In genomic region chr4:112231779-112232713, GRCh38 we compare ENCODE assay signal across 8 cellular contexts. TPM values are rescaled to one million over a fixed set of nuclear protein-coding genes. Genes with fewer than 3 reads are reported as not detected.
DNase-seq lines count a peak whose midpoint lies in the region; FAIRE-seq and TF ChIP-seq lines count a peak whose summit lies in the region.

AP1AR (plus strand) TSS chr4:112231787; CDS start chr4:112232092, 305 bp downstream.

- no peak for FAIRE-seq in D721Med (lab: Jason Lieb, UNC)

- TF ChIP-seq CTCF in D721Med (IDR thresholded peaks at IDR 0.05; ENCODE audit: insufficient read depth, missing control alignments) (no peak), GM20000 (IDR thresholded peaks at IDR 0.05; ENCODE audit: extremely low read depth, missing control alignments) (no peak), OCI-LY7 (conservative IDR thresholded peaks at IDR 0.05; ENCODE audit: low read length) (peak; percentile 74), epithelial cell of esophagus (IDR thresholded peaks at IDR 0.05; ENCODE audit: insufficient read depth, low read depth, low read length, missing control alignments) (peak; percentile 7)

- H3K4me3 ChIP-seq in OCI-LY7 (ENCODE audit: low read depth, low read length, poor library complexity, severe bottlenecking) (peak within 1 kb of the TSS; percentile 87), epithelial cell of esophagus (ENCODE audit: low read length) (peak within 1 kb of the TSS; percentile 91)

- peaks cover 36% of the 10 kb centered on the region for H3K4me1 ChIP-seq in OCI-LY7 (ENCODE audit: insufficient read depth, low read length, poor library complexity, severe bottlenecking)

- H3K36me3 ChIP-seq in OCI-LY7 (ENCODE audit: insufficient read depth, low read length): no peaks in the 10 kb centered on the region

- peak; percentile 62 for DNase-seq in D721Med (ENCODE audit: insufficient read length, low spot score)
- DNase-seq in GM20000 (ENCODE audit: low spot score): peak; percentile 92
- peak; percentile 81 for DNase-seq in HT-29 (ENCODE audit: low spot score)
- peak; percentile 92 for DNase-seq in OCI-LY7 (ENCODE audit: low spot score)
- DNase-seq in activated T-cell treated with anti-CD3 and anti-CD28 coated beads for 24 hours (ENCODE audit: low read depth): peak; percentile 63
- peak; percentile 73 for DNase-seq in epithelial cell of esophagus (ENCODE audit: low read depth)
- peak; percentile 72 for DNase-seq in mucosa of gallbladder (ENCODE audit: low spot score)
- DNase-seq in stimulated activated CD8-positive, alpha-beta memory T cell treated with anti-CD3 and anti-CD28 coated beads, Interleukin-4, amount 100 ng/mL, for 4 hours (ENCODE audit: low read depth in 2 of 2, low spot score in 1 of 2): peak; percentile 42 to 60

- H2AFZ ChIP-seq in OCI-LY7 (ENCODE audit: low read length): peak within 1 kb of the TSS; percentile 71

- CTCF ChIA-PET in OCI-LY7 (lab: Charles Lee; ENCODE audit: unreplicated experiment): interaction anchor here (0.8 to 1.0 kb wide), 2 partner anchors 132 to 139 kb away, joined by 3 read pairs; no protein-coding TSS in a partner anchor

- POLR2A ChIA-PET in OCI-LY7 (lab: Charles Lee): interaction anchor here (0.6 to 3.1 kb wide), 15 partner anchors 10 to 130 kb away, joined by 3 to 14 read pairs (median 3); no protein-coding TSS in a partner anchor

- no TSS peak for BruUV-seq in OCI-LY7 (replicated peaks; lab: Mats Ljungman, UMichigan)

- H3K4me2 ChIP-seq in OCI-LY7 (ENCODE audit: low read length): peak within 1 kb of the TSS; percentile 91

- intact Hi-C loops in OCI-LY7 (cut with micrococcal nuclease; ENCODE audit: unreplicated experiment): loop anchor here (1.0 to 2.0 kb wide), 7 partner anchors 53 to 405 kb away; partner anchors contain the start of genes FAM241A, LARP7, TIFA and ZGRF1

- peaks cover 6% of the 10 kb centered on the region; the same call in 1 of the 2 replicates for H4K20me1 ChIP-seq in OCI-LY7 (ENCODE audit: insufficient read depth, low read length)

- peaks cover 41% of the 10 kb centered on the region; the same call in 1 of the 2 replicates for H3K79me2 ChIP-seq in OCI-LY7 (ENCODE audit: insufficient read depth, low read depth, low read length)

- H3K9me3 ChIP-seq in OCI-LY7 (ENCODE audit: low read length): no peaks in the 10 kb centered on the region

- no peaks in the 10 kb centered on the region for H3K9me2 ChIP-seq in OCI-LY7 (ENCODE audit: insufficient read depth, low read length)

- peak within 1 kb of the TSS; percentile 86 for H3K27ac ChIP-seq in OCI-LY7 (ENCODE audit: low read depth, low read length, poor library complexity, severe bottlenecking)

RNA-seq across cellular contexts. Expression of gene AP1AR, which starts in this region (rescaled TPM):
- total RNA-seq in HT-29 (2014; rRNA removed; shearing (Covaris generic)): 57.0 and 105 TPM in 2 replicates
- 18.2 and 24.9 TPM in 2 replicates for total RNA-seq in OCI-LY7 (2014; rRNA removed; shearing (Covaris generic))
- total RNA-seq in OCI-LY7 (2022): 39.2 and 44.5 TPM in 2 replicates
- 26.1 TPM for total RNA-seq in mucosa of gallbladder

Comparison
In these comparisons a context has a peak if more than half of its experiments do, and no peak if none do; other contexts are left out.
1. Peak in every context shown above with its lines: DNase-seq, H3K4me3 ChIP-seq and H3K27ac ChIP-seq.
2. CTCF ChIP-seq: peak in OCI-LY7 (single experiment) and epithelial cell of esophagus (single experiment); none in D721Med (single experiment) and GM20000 (single experiment).